22 cellular contexts compared by ENCODE assay signal in the genomic region with DNA sequence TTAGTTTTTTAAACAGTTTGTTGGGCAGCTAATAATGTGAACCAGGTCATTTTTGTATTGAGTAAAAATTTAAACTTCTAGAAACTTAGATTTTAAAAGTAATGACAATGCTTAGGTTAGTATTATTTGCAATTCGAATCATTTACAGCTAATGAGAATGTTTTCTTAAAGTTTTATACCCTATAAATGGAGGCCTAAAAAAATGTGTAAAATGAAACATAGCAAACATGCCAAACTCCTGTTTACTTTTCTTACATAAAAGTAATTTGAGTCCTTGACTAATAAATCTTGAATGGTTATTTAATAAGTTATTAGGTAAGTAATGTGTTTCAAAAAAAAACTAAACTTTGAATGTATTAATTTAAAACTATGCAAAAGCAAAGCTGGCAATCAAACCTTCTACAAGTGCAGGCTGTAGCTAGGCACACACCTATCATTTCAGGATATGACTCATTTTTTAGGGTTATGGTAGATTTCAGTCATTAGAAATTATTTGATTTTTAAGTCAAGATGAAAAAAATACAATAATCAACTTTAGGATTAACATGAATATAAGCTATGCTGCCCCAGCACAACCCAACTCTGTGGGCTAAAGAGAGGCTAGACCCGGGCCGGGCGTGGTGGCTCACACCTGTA.
"Had no signal": no experiment of that assay in that cellular context is flagged by ENCODE, and none has a peak within 500 bp of the region (broad histone marks: within the 10 kb centered on the region; RNA-seq: fewer than 3 reads in every experiment).

No MANE protein-coding gene starts in this region.

- H3K4me1 ChIP-seq: upper lobe of left lung had no signal

- DNase-seq: activated B cell treated with CpG ODN at 0.5 μM for 24 hours; activated CD4-positive, alpha-beta memory T cell treated with anti-CD3 and anti-CD28 coated beads for 36 hours; activated CD4-positive, alpha-beta T cell treated with anti-CD3 and anti-CD28 coated beads for 48 hours; activated naive CD4-positive, alpha-beta T cell treated with anti-CD3 and anti-CD28 coated beads for 36 hours; activated naive CD8-positive, alpha-beta T cell treated with anti-CD3 and anti-CD28 coated beads, Interleukin-2, amount 10 ng/mL, durations not matched to agents 7 days and 5 days; activated T-cell treated with anti-CD3 and anti-CD28 coated beads, Interleukin-2, amount 50 U/mL, for 48 hours; amniotic stem cell; cerebellar nuclear complex; glutamatergic neuron; immature natural killer cell; left lung; midbrain; natural killer cell; spleen; stimulated activated CD4-positive, alpha-beta T cell treated with anti-CD3 and anti-CD28 coated beads, Interleukin-4, amount 100 ng/mL, for 1 hour; stimulated activated naive CD4-positive, alpha-beta T cell; T-helper 9 cell; upper lobe of left lung had no signal

- H3K4me3 ChIP-seq: coronary artery, hepatocyte, left lung, spleen, thoracic aorta, upper lobe of left lung had no signal

- H3K27me3 Mint-ChIP-seq: activated B cell treated with CpG ODN at 0.5 μM for 24 hours; activated CD4-positive, alpha-beta memory T cell treated with anti-CD3 and anti-CD28 coated beads for 36 hours; activated naive CD8-positive, alpha-beta T cell treated with anti-CD3 and anti-CD28 coated beads, Interleukin-2, amount 10 ng/mL, durations not matched to agents 7 days and 5 days; progenitor cell of endocrine pancreas had no signal

- H3K27ac Mint-ChIP-seq: activated B cell treated with CpG ODN at 0.5 μM for 24 hours; activated CD4-positive, alpha-beta memory T cell treated with anti-CD3 and anti-CD28 coated beads for 36 hours; activated naive CD4-positive, alpha-beta T cell treated with anti-CD3 and anti-CD28 coated beads for 36 hours; activated naive CD8-positive, alpha-beta T cell treated with anti-CD3 and anti-CD28 coated beads, Interleukin-2, amount 10 ng/mL, durations not matched to agents 7 days and 5 days; immature natural killer cell; progenitor cell of endocrine pancreas had no signal

- H3K27ac ChIP-seq: coronary artery, hepatocyte, left lung, spleen, thoracic aorta, upper lobe of left lung had no signal

- H3K4me3 Mint-ChIP-seq: activated B cell treated with CpG ODN at 0.5 μM for 24 hours; activated CD4-positive, alpha-beta memory T cell treated with anti-CD3 and anti-CD28 coated beads for 36 hours; activated naive CD4-positive, alpha-beta T cell treated with anti-CD3 and anti-CD28 coated beads for 36 hours; activated naive CD8-positive, alpha-beta T cell treated with anti-CD3 and anti-CD28 coated beads, Interleukin-2, amount 10 ng/mL, durations not matched to agents 7 days and 5 days; immature natural killer cell; natural killer cell had no signal

- H3K36me3 Mint-ChIP-seq: activated CD4-positive, alpha-beta memory T cell treated with anti-CD3 and anti-CD28 coated beads for 36 hours; immature natural killer cell; natural killer cell had no signal

- H3K27me3 ChIP-seq: hepatocyte, left lung, spleen, upper lobe of left lung had no signal

- H3K9me3 ChIP-seq: left lung, spleen, thoracic aorta, upper lobe of left lung had no signal

- ATAC-seq: left lung, natural killer cell had no signal

- H3K36me3 ChIP-seq: left lung, spleen, thoracic aorta, upper lobe of left lung had no signal

- H3K9me3 Mint-ChIP-seq: activated B cell treated with CpG ODN at 0.5 μM for 24 hours; activated CD4-positive, alpha-beta memory T cell treated with anti-CD3 and anti-CD28 coated beads for 36 hours; activated naive CD4-positive, alpha-beta T cell treated with anti-CD3 and anti-CD28 coated beads for 36 hours; activated naive CD8-positive, alpha-beta T cell treated with anti-CD3 and anti-CD28 coated beads, Interleukin-2, amount 10 ng/mL, durations not matched to agents 7 days and 5 days; immature natural killer cell; natural killer cell had no signal
